In genomic region chr19:13597625-13598024, GRCh38 we compare ENCODE assay signal across 8 cellular contexts.
DNase-seq lines count a peak whose midpoint lies in the region; ATAC-seq and TF ChIP-seq lines count a peak whose summit lies in the region.

No MANE protein-coding gene starts in this region.

- ATAC-seq in PC-3, result peak; percentile 94
- no peak for ATAC-seq in GM21576 (IDR thresholded peaks at IDR 0.05; ENCODE audit: unreplicated experiment)

- CTCF ChIA-PET in PC-3 (lab: Charles Lee), result interaction anchor here (0.5 to 1.1 kb wide), 4 partner anchors 120 to 264 kb away, joined by 3 to 6 read pairs (median 4); no protein-coding TSS in a partner anchor

- H3F3A ChIP-seq in PC-3 (ENCODE audit: low read length, unreplicated experiment), result no peaks in the 10 kb centered on the region

- DNase-seq in DMS153 (lab: John Stamatoyannopoulos, UW) (peak; percentile 85), PC-3 (peak; percentile 83), foreskin melanocyte (peak; percentile 48), osteocyte (ENCODE audit: extremely low spot score, unreplicated experiment) (no peak), vagina (ENCODE audit: extremely low spot score in 2 of 2) (no peak)
- peak; percentile 14 for DNase-seq in activated gamma-delta T cell treated with anti-CD3 and anti-CD28 coated beads, Interleukin-2, amount 50 U/mL, for 16 hours (ENCODE audit: low read depth)

- H3K27ac ChIP-seq in PC-3 (ENCODE audit: low read length) (no peak overlapping the region), vagina (no peak overlapping the region)

- no peaks in the 10 kb centered on the region for H3K36me3 Mint-ChIP-seq in osteocyte (ENCODE audit: unreplicated experiment)

- no peaks in the 10 kb centered on the region for H4K20me1 ChIP-seq in PC-3 (ENCODE audit: low read length)

- H3K27me3 Mint-ChIP-seq in osteocyte (ENCODE audit: unreplicated experiment), result peaks cover 7% of the 10 kb centered on the region

- H2AFZ ChIP-seq in PC-3 (ENCODE audit: low read length), result 0 out of 2 replicates have a peak overlapping the region, but pooled peaks have one; percentile 5

- POLR2A ChIA-PET in PC-3 (lab: Charles Lee; ENCODE audit: unreplicated experiment), result no interaction called here

- H3K9me2 ChIP-seq in PC-3 (replicated peaks; ENCODE audit: low read length), result no peaks in the 10 kb centered on the region

- no peak overlapping the region for H3K27ac Mint-ChIP-seq in osteocyte (ENCODE audit: unreplicated experiment)

- H3K9me3 ChIP-seq in PC-3 (ENCODE audit: low read length) (no peaks in the 10 kb centered on the region), vagina (no peaks in the 10 kb centered on the region)

- intact Hi-C loops in PC-3 (cut with micrococcal nuclease), result loop anchor here (1.0 kb wide), 1 partner anchor 121 kb away; no protein-coding TSS in a partner anchor
- intact Hi-C loops in vagina (cut with DNase I), result loop anchor here (10.0 kb wide), 2 partner anchors 117 to 277 kb away; partner anchors contain the start of gene NANOS3

- H3K9me3 Mint-ChIP-seq in osteocyte (ENCODE audit: unreplicated experiment), result no peaks in the 10 kb centered on the region

- TF ChIP-seq POLR2A in vagina (IDR thresholded peaks at IDR 0.05), result no peak

- no peaks in the 10 kb centered on the region for H3K79me2 ChIP-seq in PC-3 (ENCODE audit: low read length)

- H3K4me3 Mint-ChIP-seq in osteocyte (ENCODE audit: unreplicated experiment), result no peak overlapping the region

- 0 out of 2 replicates have a peak overlapping the region, but pooled peaks have one; percentile 16 for H3K4me2 ChIP-seq in PC-3 (ENCODE audit: low read length)

- no peaks in the 10 kb centered on the region for H3K4me1 Mint-ChIP-seq in osteocyte (ENCODE audit: unreplicated experiment)

- TF ChIP-seq CTCF in LNCAP (IDR thresholded peaks at IDR 0.05) (peak; percentile 55), PC-3 (conservative IDR thresholded peaks at IDR 0.05; ENCODE audit: low read depth, low read length) (peak; percentile 88), osteocyte (IDR thresholded peaks at IDR 0.05) (peak; percentile 88), vagina (IDR thresholded peaks at IDR 0.05) (peak in 2 of 3 experiments; percentile 42 to 65)

- no TSS peak for BruUV-seq in PC-3 (replicated peaks; lab: Mats Ljungman, UMichigan)

- H3K4me1 ChIP-seq in PC-3 (ENCODE audit: insufficient read depth, low read length) (peaks cover 5% of the 10 kb centered on the region; the same call in 1 of the 2 replicates), vagina (no peaks in the 10 kb centered on the region)

- no peak overlapping the region for H3K9ac ChIP-seq in PC-3 (ENCODE audit: low read length)

- H3K27me3 ChIP-seq in PC-3 (ENCODE audit: low read length) (no peaks in the 10 kb centered on the region), vagina (no peaks in the 10 kb centered on the region)

- H3K36me3 ChIP-seq in PC-3 (ENCODE audit: low read depth, low read length) (no peaks in the 10 kb centered on the region), vagina (no peaks in the 10 kb centered on the region)

- H3K4me3 ChIP-seq in PC-3 (ENCODE audit: low read length) (no peak overlapping the region), vagina (no peak overlapping the region)

Comparison
In these comparisons a context has a peak if more than half of its experiments do, and no peak if none do; other contexts are left out.
1. DNase-seq: peak in DMS153 (single experiment), PC-3 (single experiment), activated gamma-delta T cell treated with anti-CD3 and anti-CD28 coated beads, Interleukin-2, amount 50 U/mL, for 16 hours (single experiment) and foreskin melanocyte (single experiment); none in osteocyte (single experiment) and vagina (0 of 2).
2. Peak in every context shown above with its lines, with median percentiles within 50 percentile points of each other: CTCF ChIP-seq.